ENCODE assay signal across 8 cellular contexts in the genomic region with DNA sequence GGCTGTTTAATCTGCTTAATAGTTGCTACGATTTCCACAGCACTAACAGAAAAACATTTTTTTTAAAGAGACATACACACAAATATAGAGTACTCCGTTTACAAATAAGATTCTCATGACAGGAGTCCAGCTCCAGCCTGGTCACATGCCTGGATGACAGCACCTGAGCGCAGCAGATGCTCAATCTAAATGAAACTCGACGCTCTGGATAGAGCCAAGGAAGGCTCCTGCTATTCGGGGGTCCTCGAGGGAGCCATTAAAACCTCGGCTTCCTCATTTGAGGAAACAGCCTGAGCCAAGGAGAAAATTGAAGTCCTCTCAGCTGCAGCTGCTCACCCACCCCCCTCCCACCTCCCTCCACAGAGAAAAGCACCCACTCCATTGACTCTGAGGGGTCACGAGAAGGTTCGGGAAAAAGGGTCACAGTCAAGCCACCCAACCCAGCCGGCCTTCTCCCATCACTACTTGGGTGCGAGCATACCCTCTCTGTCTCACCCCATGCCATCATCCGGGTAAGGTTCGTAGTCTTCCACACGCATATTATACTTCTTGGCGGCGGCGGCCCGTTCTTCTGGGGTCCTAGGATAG. TPM values are rescaled to one million over a fixed set of nuclear protein-coding genes. Genes with fewer than 3 reads are reported as not detected.
A peak's percentile ranks its signal among the peaks of the same experiment; 100 is the strongest.
DNase-seq lines count a peak whose midpoint lies in the region; ATAC-seq and TF ChIP-seq lines count a peak whose summit lies in the region.

No MANE protein-coding gene starts in this region.

- H3K36me3 Mint-ChIP-seq in activated naive CD4-positive, alpha-beta T cell treated with anti-CD3 and anti-CD28 coated beads, Interleukin-2, amount 50 U/mL, for 24 hours = peaks cover 8% of the 10 kb centered on the region

- no peaks in the 10 kb centered on the region for H3K27me3 Mint-ChIP-seq in activated naive CD4-positive, alpha-beta T cell treated with anti-CD3 and anti-CD28 coated beads, Interleukin-2, amount 50 U/mL, for 24 hours

- H3K27me3 ChIP-seq in RWPE2 (ENCODE audit: insufficient read depth, poor library complexity, severe bottlenecking) (no peaks in the 10 kb centered on the region), esophagus (ENCODE audit: control insufficient read depth in 1 of 2, insufficient read depth in 2 of 2, low read length in 2 of 2) (no peaks in the 10 kb centered on the region)

- ATAC-seq in RWPE2 (ENCODE audit: low read depth) (peak; percentile 28; the same call in 2 of the 3 replicates), omental fat pad (ENCODE audit: low FRiP score) (peak; percentile 19), HG03175 (IDR thresholded peaks at IDR 0.05; ENCODE audit: unreplicated experiment) (no peak), GM21515 (IDR thresholded peaks at IDR 0.05; ENCODE audit: unreplicated experiment) (no peak)

- peaks cover 47% of the 10 kb centered on the region for H3K4me1 Mint-ChIP-seq in activated naive CD4-positive, alpha-beta T cell treated with anti-CD3 and anti-CD28 coated beads, Interleukin-2, amount 50 U/mL, for 24 hours

- peak overlapping the region; percentile 35 for H3K27ac ChIP-seq in RWPE2 (ENCODE audit: poor library complexity, severe bottlenecking)
- H3K27ac ChIP-seq in esophagus (ENCODE audit: low read depth in 2 of 2, low read length in 1 of 2) = peak overlapping the region; percentile 38 to 84

- H3K4me1 ChIP-seq in RWPE2 (ENCODE audit: insufficient read depth, poor library complexity, severe bottlenecking) (peaks cover 10% of the 10 kb centered on the region), esophagus (ENCODE audit: control insufficient read depth in 2 of 2, insufficient read depth in 2 of 2, low read length in 1 of 2) (no peaks in the 10 kb centered on the region)

- H3K9me3 Mint-ChIP-seq in activated naive CD4-positive, alpha-beta T cell treated with anti-CD3 and anti-CD28 coated beads, Interleukin-2, amount 50 U/mL, for 24 hours = no peaks in the 10 kb centered on the region

- 1% methylated on average over 19 of the region's 19 CpGs for WGBS in esophagus, 2 donors

- H3K9me3 ChIP-seq in RWPE2 (ENCODE audit: severe bottlenecking) (no peaks in the 10 kb centered on the region), esophagus (ENCODE audit: control insufficient read depth in 2 of 2, insufficient read depth in 1 of 2, low read depth in 1 of 2, low read length in 1 of 2) (no peaks in the 10 kb centered on the region)

- TF ChIP-seq CTCF in RWPE2 (IDR thresholded peaks at IDR 0.05; ENCODE audit: poor library complexity, severe bottlenecking) (no peak), omental fat pad (IDR thresholded peaks at IDR 0.05) (no peak)

- H3K27ac Mint-ChIP-seq in activated naive CD4-positive, alpha-beta T cell treated with anti-CD3 and anti-CD28 coated beads, Interleukin-2, amount 50 U/mL, for 24 hours = peak overlapping the region; percentile 97

- peak overlapping the region; percentile 66 for H3K4me3 ChIP-seq in RWPE2 (ENCODE audit: severe bottlenecking)
- H3K4me3 ChIP-seq in esophagus (ENCODE audit: low read depth in 1 of 2, low read length in 2 of 2) = peak overlapping the region; percentile 84 to 85

- no peak for DNase-seq in activated naive CD4-positive, alpha-beta T cell treated with Interleukin-2 at 50 U/mL for 16 hours
- no peak for DNase-seq in RWPE2 (ENCODE audit: low spot score)
- no peak for DNase-seq in omental fat pad (ENCODE audit: low spot score)
- no peak for DNase-seq in NOMO-1 treated with DMSO at 0.1 percent for 48 hours (lab: John Stamatoyannopoulos, UW; ENCODE audit: unreplicated experiment)

- H3K4me3 Mint-ChIP-seq in activated naive CD4-positive, alpha-beta T cell treated with anti-CD3 and anti-CD28 coated beads, Interleukin-2, amount 50 U/mL, for 24 hours = peak overlapping the region; percentile 94

- H3K36me3 ChIP-seq in RWPE2 (ENCODE audit: low read depth) (peaks cover 36% of the 10 kb centered on the region), esophagus (ENCODE audit: control insufficient read depth in 2 of 2, insufficient read depth in 2 of 2, low read length in 1 of 2) (peaks cover 9 to 17% of the 10 kb centered on the region in 2 donors)

RNA-seq across cellular contexts. Expression of a gene that starts 0.7 kb away (rescaled TPM):
- polyA plus RNA-seq in esophagus = 100 to 1,000 TPM; 280 to 317 TPM
- 100 to 1,000 TPM; 104 to 180 (median 125) TPM for total RNA-seq in omental fat pad

RNA-seq across cellular contexts. Expression of a gene that starts 6.8 kb away (rescaled TPM):
- polyA plus RNA-seq in esophagus = 1 to 10 TPM; 7.0 to 7.6 TPM
- 10 to 100 TPM in 3 of 4 donors, 1 to 10 TPM in 1; 9.1 to 15.8 (median 11.5) TPM for total RNA-seq in omental fat pad

RNA-seq across cellular contexts. Expression of a gene that starts 9.3 kb away (rescaled TPM):
- 1 to 10 TPM; 3.6 to 9.1 TPM for polyA plus RNA-seq in esophagus
- total RNA-seq in omental fat pad = 1 to 10 TPM; 5.0 to 9.4 (median 8.3) TPM

Comparison
In these comparisons a context has a peak if more than half of its experiments do, and no peak if none do; other contexts are left out.
1. ATAC-seq: peak in RWPE2 (single experiment) and omental fat pad (single experiment); none in HG03175 (single experiment) and GM21515 (single experiment).